In the genomic region with DNA sequence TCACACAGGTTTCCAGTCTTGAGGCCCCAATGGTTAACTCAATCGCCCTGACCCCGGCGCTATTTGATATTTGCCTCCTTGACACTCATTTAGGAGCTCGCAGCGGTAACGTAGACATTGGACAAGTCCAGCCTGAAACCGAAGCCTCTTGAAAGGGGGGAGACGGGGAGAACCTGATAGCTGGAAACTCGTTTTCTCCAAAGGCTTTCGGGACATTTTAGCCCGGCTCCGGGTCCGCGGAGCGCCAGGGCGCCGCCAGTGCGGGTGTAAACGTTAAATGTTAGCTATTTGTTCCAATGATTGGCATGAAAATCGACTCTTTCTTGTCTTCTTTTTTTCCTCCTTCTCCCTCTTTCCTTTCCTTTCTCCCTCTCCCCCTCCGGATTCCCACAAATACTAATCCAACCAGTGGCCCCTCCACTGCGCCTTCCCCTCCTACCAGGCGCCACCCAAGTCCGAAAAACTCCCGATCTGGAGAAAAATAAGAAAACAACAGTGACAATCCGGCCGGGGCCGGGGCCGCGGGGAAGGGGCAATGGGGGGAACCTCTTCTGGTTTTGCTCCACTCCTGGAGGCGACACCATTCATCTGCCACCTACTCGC, we compare ENCODE assay signal across 17 cellular contexts. TPM values are rescaled to one million over a fixed set of nuclear protein-coding genes. Genes with fewer than 3 reads are reported as not detected.
A peak's percentile ranks its signal among the peaks of the same experiment; 100 is the strongest.
DNase-seq lines count a peak whose midpoint lies in the region; ATAC-seq lines count a peak whose summit lies in the region.
"Had no signal": no experiment of that assay in that cellular context is flagged by ENCODE, and none has a peak within 500 bp of the region (broad histone marks: within the 10 kb centered on the region; RNA-seq: fewer than 3 reads in every experiment).

No MANE protein-coding gene starts in this region.

- no peak overlapping the region for H3K4me3 ChIP-seq in naive thymus-derived CD4-positive, alpha-beta T cell (ENCODE audit: low read length)
- H3K4me3 ChIP-seq: gastroesophageal sphincter, psoas muscle, SJCRH30 had no signal

- H3K9me3 Mint-ChIP-seq in activated naive CD8-positive, alpha-beta T cell (ENCODE audit: low read depth): peaks cover 7% of the 10 kb centered on the region
- H3K9me3 Mint-ChIP-seq in activated naive CD8-positive, alpha-beta T cell treated with anti-CD3 and anti-CD28 coated beads, Interleukin-2, amount 50 U/mL, for 24 hours: peaks cover 5% of the 10 kb centered on the region
- H3K9me3 Mint-ChIP-seq in activated T-helper 17 cell treated with anti-CD3 and anti-CD28 coated beads, Interleukin-2, amount 50 U/mL, for 72 hours: peaks cover 8% of the 10 kb centered on the region
- H3K9me3 Mint-ChIP-seq in naive thymus-derived CD4-positive, alpha-beta T cell: peaks cover 3 to 35% (median 6%) of the 10 kb centered on the region in 11 donors

- H3K27me3 ChIP-seq in naive thymus-derived CD4-positive, alpha-beta T cell (ENCODE audit: control insufficient read depth in 2 of 2, insufficient read depth in 2 of 2, low read length in 2 of 2): peaks cover 54 to 77% of the 10 kb centered on the region in 2 donors
- H3K27me3 ChIP-seq: SJCRH30 had no signal

- CTCF ChIA-PET in naive thymus-derived CD4-positive, alpha-beta T cell (lab: Charles Lee): no interaction called here

- H3K27ac ChIP-seq in naive thymus-derived CD4-positive, alpha-beta T cell (ENCODE audit: low read depth, low read length): no peak overlapping the region
- H3K27ac ChIP-seq: gastroesophageal sphincter, psoas muscle, SJCRH30, VCaP had no signal

- H3K4me1 ChIP-seq in naive thymus-derived CD4-positive, alpha-beta T cell (ENCODE audit: control insufficient read depth in 2 of 2, insufficient read depth in 2 of 2, low read length in 2 of 2): peaks cover 10 to 20% of the 10 kb centered on the region in 2 donors
- H3K4me1 ChIP-seq: SJCRH30 had no signal

- no peaks in the 10 kb centered on the region for H3K36me3 ChIP-seq in naive thymus-derived CD4-positive, alpha-beta T cell (ENCODE audit: control insufficient read depth in 2 of 3, insufficient read depth in 3 of 3, low read length in 3 of 3)
- H3K36me3 ChIP-seq: gastroesophageal sphincter, SJCRH30 had no signal

- DNase-seq in activated naive CD8-positive, alpha-beta T cell treated with anti-CD3 and anti-CD28 coated beads, Interleukin-2, amount 50 U/mL, for 24 hours: no peak
- DNase-seq in naive thymus-derived CD4-positive, alpha-beta T cell: peak in 4 of 9 donors; percentile 6 to 22 (median 20)
- peak; percentile 14 for DNase-seq in stimulated activated naive CD8-positive, alpha-beta T cell treated with anti-CD3 and anti-CD28 coated beads, Interleukin-15, Interleukin-2, amounts not matched to agents 100 U/mL and 50 U/mL, for 24 hours
- DNase-seq in NCI-H510A (lab: John Stamatoyannopoulos, UW): no peak
- no peak for DNase-seq in dermis blood vessel endothelial cell
- DNase-seq: AML-193; DMS53; immature natural killer cell; NCI-H2171; psoas muscle; SJCRH30; stimulated activated CD4-positive, alpha-beta T cell treated with anti-CD3 and anti-CD28 coated beads, Interleukin-1b, Interleukin-23, amount 100 ng/mL, for 48 hours had no signal

- H3K27me3 Mint-ChIP-seq in activated naive CD8-positive, alpha-beta T cell: peaks cover 56% of the 10 kb centered on the region
- peaks cover 83% of the 10 kb centered on the region for H3K27me3 Mint-ChIP-seq in activated naive CD8-positive, alpha-beta T cell treated with anti-CD3 and anti-CD28 coated beads, Interleukin-2, amount 50 U/mL, for 24 hours
- peaks cover 69% of the 10 kb centered on the region for H3K27me3 Mint-ChIP-seq in activated T-helper 17 cell treated with anti-CD3 and anti-CD28 coated beads, Interleukin-2, amount 50 U/mL, for 72 hours
- H3K27me3 Mint-ChIP-seq in naive thymus-derived CD4-positive, alpha-beta T cell: peaks cover 77 to 88% (median 79%) of the 10 kb centered on the region in 5 donors

- peaks cover 7% of the 10 kb centered on the region for H3K36me3 Mint-ChIP-seq in activated naive CD8-positive, alpha-beta T cell
- peaks cover 4% of the 10 kb centered on the region for H3K36me3 Mint-ChIP-seq in activated naive CD8-positive, alpha-beta T cell treated with anti-CD3 and anti-CD28 coated beads, Interleukin-2, amount 50 U/mL, for 24 hours (ENCODE audit: low read depth)
- H3K36me3 Mint-ChIP-seq in activated T-helper 17 cell treated with anti-CD3 and anti-CD28 coated beads, Interleukin-2, amount 50 U/mL, for 72 hours (ENCODE audit: low read depth): peaks cover 19% of the 10 kb centered on the region
- H3K36me3 Mint-ChIP-seq in naive thymus-derived CD4-positive, alpha-beta T cell: peaks cover 0 to 5% (median 2%) of the 10 kb centered on the region in 5 donors
- H3K36me3 Mint-ChIP-seq: immature natural killer cell had no signal

- peaks cover 34% of the 10 kb centered on the region for H3K4me1 Mint-ChIP-seq in activated naive CD8-positive, alpha-beta T cell (ENCODE audit: low read depth)
- H3K4me1 Mint-ChIP-seq in activated naive CD8-positive, alpha-beta T cell treated with anti-CD3 and anti-CD28 coated beads, Interleukin-2, amount 50 U/mL, for 24 hours: peaks cover 20% of the 10 kb centered on the region
- H3K4me1 Mint-ChIP-seq in activated T-helper 17 cell treated with anti-CD3 and anti-CD28 coated beads, Interleukin-2, amount 50 U/mL, for 72 hours: peaks cover 21% of the 10 kb centered on the region
- H3K4me1 Mint-ChIP-seq in naive thymus-derived CD4-positive, alpha-beta T cell: peaks cover 18 to 40% (median 26%) of the 10 kb centered on the region in 7 donors

- peak overlapping the region; percentile 51 for H3K4me3 Mint-ChIP-seq in activated naive CD8-positive, alpha-beta T cell
- no peak overlapping the region for H3K4me3 Mint-ChIP-seq in activated naive CD8-positive, alpha-beta T cell treated with anti-CD3 and anti-CD28 coated beads, Interleukin-2, amount 50 U/mL, for 24 hours
- H3K4me3 Mint-ChIP-seq in activated T-helper 17 cell treated with anti-CD3 and anti-CD28 coated beads, Interleukin-2, amount 50 U/mL, for 72 hours: peak overlapping the region; percentile 25
- peak overlapping the region in 6 of 10 donors; percentile 18 to 67 (median 36) for H3K4me3 Mint-ChIP-seq in naive thymus-derived CD4-positive, alpha-beta T cell

- no peak for ATAC-seq in activated naive CD8-positive, alpha-beta T cell treated with anti-CD3 and anti-CD28 coated beads, Interleukin-2, amount 50 U/mL, for 24 hours
- ATAC-seq in activated T-helper 17 cell treated with anti-CD3 and anti-CD28 coated beads, Interleukin-2, amount 50 U/mL, for 72 hours (replicated peaks): no peak
- ATAC-seq in naive thymus-derived CD4-positive, alpha-beta T cell: no peak
- no peak for ATAC-seq in stimulated activated naive CD8-positive, alpha-beta T cell treated with anti-CD3 and anti-CD28 coated beads, Interleukin-15, Interleukin-2, amounts not matched to agents 100 U/mL and 50 U/mL, for 24 hours
- no peak for ATAC-seq in HG02852 (IDR thresholded peaks at IDR 0.05; ENCODE audit: unreplicated experiment)
- ATAC-seq: gastroesophageal sphincter, psoas muscle had no signal

- POLR2A ChIA-PET in naive thymus-derived CD4-positive, alpha-beta T cell (lab: Charles Lee): interaction anchor here (0.7 kb wide), 1 partner anchor 1019 kb away, joined by 3 read pairs; no protein-coding TSS in a partner anchor

- no peaks in the 10 kb centered on the region for H3K9me3 ChIP-seq in naive thymus-derived CD4-positive, alpha-beta T cell (ENCODE audit: control insufficient read depth in 2 of 3, low read length in 3 of 3)
- H3K9me3 ChIP-seq: gastroesophageal sphincter, psoas muscle, SJCRH30 had no signal

- intact Hi-C loops in naive thymus-derived CD4-positive, alpha-beta T cell (cut with micrococcal nuclease): no loop called here

- H3K27ac Mint-ChIP-seq in activated naive CD8-positive, alpha-beta T cell: no peak overlapping the region
- no peak overlapping the region for H3K27ac Mint-ChIP-seq in activated naive CD8-positive, alpha-beta T cell treated with anti-CD3 and anti-CD28 coated beads, Interleukin-2, amount 50 U/mL, for 24 hours
- H3K27ac Mint-ChIP-seq in activated T-helper 17 cell treated with anti-CD3 and anti-CD28 coated beads, Interleukin-2, amount 50 U/mL, for 72 hours: no peak overlapping the region
- H3K27ac Mint-ChIP-seq in naive thymus-derived CD4-positive, alpha-beta T cell: peak overlapping the region in 7 of 9 donors; percentile 26 to 83 (median 62)

RNA-seq across cellular contexts. Expression of a gene that starts 17.2 kb away (rescaled TPM):
- 10 to 100 TPM; 14.2 to 25.2 TPM for total RNA-seq in activated T-helper 17 cell treated with anti-CD3 and anti-CD28 coated beads, Interleukin-2, amount 50 U/mL, for 72 hours
- 10 to 100 TPM; 31.2 to 60.1 (median 38.6) TPM for total RNA-seq in naive thymus-derived CD4-positive, alpha-beta T cell
- 10 to 100 TPM; 24.0 to 30.9 TPM for polyA plus RNA-seq in naive thymus-derived CD4-positive, alpha-beta T cell
- 0.05 and 0.17 TPM in 2 replicates for total RNA-seq in dermis blood vessel endothelial cell

Comparison
In these comparisons a context has a peak if more than half of its experiments do, and no peak if none do; other contexts are left out.
1. H3K27ac Mint-ChIP-seq: peak in naive thymus-derived CD4-positive, alpha-beta T cell (7 of 9); none in activated naive CD8-positive, alpha-beta T cell (single experiment), activated naive CD8-positive, alpha-beta T cell treated with anti-CD3 and anti-CD28 coated beads, Interleukin-2, amount 50 U/mL, for 24 hours (single experiment) and activated T-helper 17 cell treated with anti-CD3 and anti-CD28 coated beads, Interleukin-2, amount 50 U/mL, for 72 hours (single experiment).
2. RNA of a gene that starts 17.2 kb away (total RNA-seq): 31.2 to 60.1 TPM in naive thymus-derived CD4-positive, alpha-beta T cell and 14.2 to 25.2 TPM in activated T-helper 17 cell treated with anti-CD3 and anti-CD28 coated beads, Interleukin-2, amount 50 U/mL, for 72 hours; 0.05 to 0.17 TPM in dermis blood vessel endothelial cell; every median in the first group is over 10 times any median in the second.